In genomic region chr7:42237891-42238531, GRCh38 we compare ENCODE assay signal across 8 cellular contexts. TPM values are rescaled to one million over a fixed set of nuclear protein-coding genes. Genes with fewer than 3 reads are reported as not detected.
A peak's percentile ranks its signal among the peaks of the same experiment; 100 is the strongest.
DNase-seq lines count a peak whose midpoint lies in the region; ATAC-seq, FAIRE-seq and TF ChIP-seq lines count a peak whose summit lies in the region.

No MANE protein-coding gene starts in this region.

- CTCF ChIA-PET in CD8-positive, alpha-beta T cell (lab: Charles Lee): no interaction called here

- H4K20me1 ChIP-seq in Karpas-422 (ENCODE audit: insufficient read depth, low read depth, low read length): no peaks in the 10 kb centered on the region

- no peaks in the 10 kb centered on the region for H3K36me3 Mint-ChIP-seq in CD8-positive, alpha-beta T cell
- peaks cover 5% of the 10 kb centered on the region for H3K36me3 Mint-ChIP-seq in stimulated activated memory B cell treated with anti-CD40 and anti-IgM and Interleukin-4, amounts not matched to agents 10 μg/mL and 1 μg/mL and 100 μg/mL, for 72 hours

- H3K27me3 Mint-ChIP-seq in CD8-positive, alpha-beta T cell (ENCODE audit: low read depth): peaks cover 47% of the 10 kb centered on the region
- peaks cover 74% of the 10 kb centered on the region for H3K27me3 Mint-ChIP-seq in stimulated activated memory B cell treated with anti-CD40 and anti-IgM and Interleukin-4, amounts not matched to agents 10 μg/mL and 1 μg/mL and 100 μg/mL, for 72 hours

- H3K9ac ChIP-seq in Karpas-422 (ENCODE audit: low read length) (peak overlapping the region; percentile 55), kidney (ENCODE audit: low read length in 2 of 2) (no peak overlapping the region)

- no peak for TF ChIP-seq CTCF in CD8-positive, alpha-beta T cell (IDR thresholded peaks at IDR 0.05)
- TF ChIP-seq CTCF in cardiac fibroblast (IDR thresholded peaks at IDR 0.05; ENCODE audit: low read depth, low read length): no peak
- TF ChIP-seq CTCF in kidney (IDR thresholded peaks at IDR 0.05; ENCODE audit: borderline replicate concordance, extremely low read depth, insufficient read depth): no peak

- no peak overlapping the region for H3K27ac ChIP-seq in CD8-positive, alpha-beta T cell (ENCODE audit: low read depth, low read length)
- H3K27ac ChIP-seq in Karpas-422 (ENCODE audit: low read length) (no peak overlapping the region), kidney (ENCODE audit: low read depth in 2 of 2, low read length in 2 of 2) (peak overlapping the region; percentile 60 to 82)

- peak overlapping the region; percentile 64 for H3K4me2 ChIP-seq in Karpas-422 (ENCODE audit: low read depth, low read length, poor library complexity, severe bottlenecking)

- no peaks in the 10 kb centered on the region for H3K9me3 Mint-ChIP-seq in CD8-positive, alpha-beta T cell
- H3K9me3 Mint-ChIP-seq in stimulated activated memory B cell treated with anti-CD40 and anti-IgM and Interleukin-4, amounts not matched to agents 10 μg/mL and 1 μg/mL and 100 μg/mL, for 72 hours: no peaks in the 10 kb centered on the region

- FAIRE-seq in kidney (lab: Jason Lieb, UNC): no peak

- no peak overlapping the region for H3K27ac Mint-ChIP-seq in CD8-positive, alpha-beta T cell
- H3K27ac Mint-ChIP-seq in stimulated activated memory B cell treated with anti-CD40 and anti-IgM and Interleukin-4, amounts not matched to agents 10 μg/mL and 1 μg/mL and 100 μg/mL, for 72 hours: no peak overlapping the region

- H3K4me1 Mint-ChIP-seq in CD8-positive, alpha-beta T cell (ENCODE audit: low read depth): peaks cover 10% of the 10 kb centered on the region
- H3K4me1 Mint-ChIP-seq in stimulated activated memory B cell treated with anti-CD40 and anti-IgM and Interleukin-4, amounts not matched to agents 10 μg/mL and 1 μg/mL and 100 μg/mL, for 72 hours: peaks cover 20% of the 10 kb centered on the region

- no peaks in the 10 kb centered on the region for H3K4me1 ChIP-seq in CD8-positive, alpha-beta T cell (ENCODE audit: insufficient read depth, low read length)
- no peaks in the 10 kb centered on the region for H3K4me1 ChIP-seq in Karpas-422 (ENCODE audit: low read length)
- H3K4me1 ChIP-seq in kidney (ENCODE audit: control insufficient read depth in 1 of 2, insufficient read depth in 1 of 2, low read depth in 1 of 2, low read length in 2 of 2): peaks cover 3 to 4% of the 10 kb centered on the region in 2 donors

- peak overlapping the region; percentile 69 for H3K4me3 Mint-ChIP-seq in CD8-positive, alpha-beta T cell
- peak overlapping the region; percentile 79 for H3K4me3 Mint-ChIP-seq in stimulated activated memory B cell treated with anti-CD40 and anti-IgM and Interleukin-4, amounts not matched to agents 10 μg/mL and 1 μg/mL and 100 μg/mL, for 72 hours

- no peak for ATAC-seq in CD8-positive, alpha-beta T cell
- ATAC-seq in stimulated activated memory B cell treated with anti-CD40 and anti-IgM and Interleukin-4, amounts not matched to agents 10 μg/mL and 1 μg/mL and 100 μg/mL, for 72 hours: no peak
- no peak for ATAC-seq in HG03039 (IDR thresholded peaks at IDR 0.05; ENCODE audit: unreplicated experiment)

- no peaks in the 10 kb centered on the region for H3K9me2 ChIP-seq in Karpas-422 (replicated peaks; ENCODE audit: insufficient read depth, low read length)

- no peaks in the 10 kb centered on the region for H3K36me3 ChIP-seq in CD8-positive, alpha-beta T cell (ENCODE audit: insufficient read depth, low read length)
- H3K36me3 ChIP-seq in Karpas-422 (ENCODE audit: insufficient read depth, low read length) (no peaks in the 10 kb centered on the region), kidney (ENCODE audit: control insufficient read depth in 1 of 2, insufficient read depth in 2 of 2, low read length in 2 of 2) (no peaks in the 10 kb centered on the region)

- no peak overlapping the region for H3K4me3 ChIP-seq in CD8-positive, alpha-beta T cell (ENCODE audit: low read depth, low read length)
- H3K4me3 ChIP-seq in Karpas-422 (ENCODE audit: low read length): peak overlapping the region; percentile 63; the same call in 1 of the 2 replicates
- H3K4me3 ChIP-seq in cardiac fibroblast (replicated peaks in 1 of 2; ENCODE audit: low read depth in 2 of 2, low read length in 2 of 2): peak overlapping the region; percentile 81 to 82
- peak overlapping the region in 1 of 2 donors; percentile 28 for H3K4me3 ChIP-seq in kidney (ENCODE audit: low read length in 2 of 2)

- intact Hi-C loops in CD8-positive, alpha-beta T cell (cut with DNase I, micrococcal nuclease): no loop called here
- intact Hi-C loops in kidney (cut with DNase I): no loop called here

- peaks cover 5% of the 10 kb centered on the region for H3K27me3 ChIP-seq in CD8-positive, alpha-beta T cell (ENCODE audit: insufficient read depth, low read length)
- no peaks in the 10 kb centered on the region for H3K27me3 ChIP-seq in Karpas-422 (ENCODE audit: low read length)

- no peaks in the 10 kb centered on the region for H3K79me2 ChIP-seq in Karpas-422 (ENCODE audit: low read length)

- DNase-seq in CD8-positive, alpha-beta T cell: no peak
- DNase-seq in Karpas-422: peak; percentile 46
- peak; percentile 59 to 84 for DNase-seq in cardiac fibroblast (ENCODE audit: low read depth in 2 of 2)
- peak; percentile 94 for DNase-seq in kidney
- no peak for DNase-seq in cortex of kidney (lab: John Stamatoyannopoulos, UW)
- DNase-seq in NCI-H1105 treated with DMSO at 0.1 percent for 48 hours (lab: John Stamatoyannopoulos, UW): no peak

- no peak overlapping the region for H2AFZ ChIP-seq in Karpas-422 (ENCODE audit: low read length)

- POLR2A ChIA-PET in CD8-positive, alpha-beta T cell (lab: Charles Lee): interaction anchor here (0.6 kb wide), 1 partner anchor 1593 kb away, joined by 3 read pairs; no protein-coding TSS in a partner anchor

- no peaks in the 10 kb centered on the region for H3K9me3 ChIP-seq in CD8-positive, alpha-beta T cell (ENCODE audit: low read length)
- no peaks in the 10 kb centered on the region for H3K9me3 ChIP-seq in Karpas-422 (ENCODE audit: low read length)
- no peaks in the 10 kb centered on the region for H3K9me3 ChIP-seq in kidney (ENCODE audit: control insufficient read depth in 1 of 2, low read length in 2 of 2)

RNA-seq across cellular contexts. Expression of gene GLI3, which starts 1.0 kb away (rescaled TPM):
- under 1 TPM in 1 of 2 experiments, not detected in 1; 0.22 TPM for total RNA-seq in CD8-positive, alpha-beta T cell
- 0.07 TPM in 1 of 2 replicates, not detected in the other for total RNA-seq in Karpas-422 (2014; rRNA removed; shearing (Covaris generic); ENCODE audit: low replicate concordance)
- 11.1 TPM for total RNA-seq in kidney
- polyA plus RNA-seq in kidney (ENCODE audit: insufficient read depth, low read depth, low replicate concordance): 0.92 TPM

Comparison
In these comparisons a context has a peak if more than half of its experiments do, and no peak if none do; other contexts are left out.
1. DNase-seq: peak in Karpas-422 (single experiment), cardiac fibroblast (2 of 2) and kidney (single experiment); none in CD8-positive, alpha-beta T cell (0 of 7), cortex of kidney (single experiment) and NCI-H1105 treated with DMSO at 0.1 percent for 48 hours (single experiment).
2. H3K27ac ChIP-seq: peak in kidney (2 of 2); none in CD8-positive, alpha-beta T cell (single experiment) and Karpas-422 (single experiment).